In the genomic region with DNA sequence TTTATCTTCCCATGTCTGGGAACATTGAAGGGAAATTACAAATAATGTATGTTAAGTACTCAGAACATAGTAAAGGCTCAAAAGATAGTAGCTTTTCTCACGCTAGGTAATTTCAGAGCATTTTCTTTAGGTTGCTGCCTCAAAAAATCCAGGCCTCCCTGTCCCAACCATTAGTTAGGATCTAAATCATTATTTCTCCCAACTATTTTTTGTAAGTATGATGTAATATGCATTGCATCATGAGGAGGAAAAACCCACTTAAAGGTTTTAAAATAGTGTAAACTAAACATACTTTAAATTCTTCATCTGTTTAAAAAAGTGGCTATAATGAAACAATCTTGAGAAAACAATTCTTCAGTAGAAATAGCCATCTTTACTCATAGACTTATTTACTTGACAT, we compare ENCODE assay signal across 1 cellular context.
TF ChIP-seq lines count a peak whose summit lies in the region.

No MANE protein-coding gene starts in this region.

TF ChIP-seq in K562, 482 proteins besides CTCF, POLR2A, EP300 and RAD21 (continued from another document):
- TF ChIP-seq, protein P1, sequence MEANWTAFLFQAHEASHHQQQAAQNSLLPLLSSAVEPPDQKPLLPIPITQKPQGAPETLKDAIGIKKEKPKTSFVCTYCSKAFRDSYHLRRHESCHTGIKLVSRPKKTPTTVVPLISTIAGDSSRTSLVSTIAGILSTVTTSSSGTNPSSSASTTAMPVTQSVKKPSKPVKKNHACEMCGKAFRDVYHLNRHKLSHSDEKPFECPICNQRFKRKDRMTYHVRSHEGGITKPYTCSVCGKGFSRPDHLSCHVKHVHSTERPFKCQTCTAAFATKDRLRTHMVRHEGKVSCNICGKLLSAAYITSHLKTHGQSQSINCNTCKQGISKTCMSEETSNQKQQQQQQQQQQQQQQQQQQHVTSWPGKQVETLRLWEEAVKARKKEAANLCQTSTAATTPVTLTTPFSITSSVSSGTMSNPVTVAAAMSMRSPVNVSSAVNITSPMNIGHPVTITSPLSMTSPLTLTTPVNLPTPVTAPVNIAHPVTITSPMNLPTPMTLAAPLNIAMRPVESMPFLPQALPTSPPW (CRISPR knock-in tag; IDR thresholded peaks at IDR 0.05) = no peak
- TF ChIP-seq KHSRP (IDR thresholded peaks at IDR 0.05) (no peak), ZNF79 (CRISPR knock-in tag; IDR thresholded peaks at IDR 0.05; ENCODE audit: low read depth) (no peak), CEBPG (CRISPR knock-in tag; IDR thresholded peaks at IDR 0.05) (no peak), CEBPG (tag; conservative IDR thresholded peaks at IDR 0.05 in 1 of 2, IDR thresholded peaks at IDR 0.05 in 1 of 2) (peak in 1 of 2 experiments; percentile 53; a peak in 1 of 4 replicates), CEBPB (tag; IDR thresholded peaks at IDR 0.05) (0 out of 2 replicates have a peak, but pooled peaks have one; percentile 21), POLR2G (IDR thresholded peaks at IDR 0.05; ENCODE audit: low read depth, low read length) (no peak), YBX1 (IDR thresholded peaks at IDR 0.05) (no peak)
